In the genomic region with DNA sequence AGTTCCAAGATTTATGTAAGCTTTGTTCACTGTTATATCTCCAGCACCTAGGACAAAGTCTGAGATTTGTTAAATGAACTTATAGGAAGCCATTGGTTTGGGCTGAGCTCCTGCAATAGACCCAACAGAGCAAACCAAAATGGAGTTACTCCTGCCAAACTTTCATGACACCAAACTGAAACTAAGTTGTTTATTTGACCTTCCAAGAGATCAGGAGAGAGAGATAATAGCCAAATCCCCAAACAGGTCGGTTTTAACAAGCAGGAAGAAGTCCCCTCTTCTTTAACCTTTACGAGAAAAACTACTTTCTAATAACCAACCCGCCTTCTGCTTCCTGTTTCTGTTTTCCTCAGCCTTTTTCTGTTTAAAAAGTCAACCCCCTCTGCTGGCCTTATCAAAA, we compare ENCODE assay signal across 11 cellular contexts. TPM values are rescaled to one million over a fixed set of nuclear protein-coding genes. Genes with fewer than 3 reads are reported as not detected.
DNase-seq lines count a peak whose midpoint lies in the region; ATAC-seq and TF ChIP-seq lines count a peak whose summit lies in the region.
"Had no signal": no experiment of that assay in that cellular context is flagged by ENCODE, and none has a peak within 500 bp of the region (broad histone marks: within the 10 kb centered on the region; RNA-seq: fewer than 3 reads in every experiment).

No MANE protein-coding gene starts in this region.

- no peaks in the 10 kb centered on the region for H4K20me1 ChIP-seq in OCI-LY7 (ENCODE audit: insufficient read depth, low read length)

- H2AFZ ChIP-seq in OCI-LY7 (ENCODE audit: low read length), result peak overlapping the region; percentile 81

- H3K79me2 ChIP-seq in OCI-LY7 (ENCODE audit: insufficient read depth, low read depth, low read length), result no peaks in the 10 kb centered on the region

- H3K9me3 Mint-ChIP-seq in CD8-positive, alpha-beta memory T cell, result no peaks in the 10 kb centered on the region
- H3K9me3 Mint-ChIP-seq in immature natural killer cell, result no peaks in the 10 kb centered on the region
- H3K9me3 Mint-ChIP-seq: IgD-negative memory B cell had no signal

- no peak for TF ChIP-seq CTCF in OCI-LY7 (conservative IDR thresholded peaks at IDR 0.05; ENCODE audit: low read length)

- DNase-seq in CD8-positive, alpha-beta memory T cell, result peak in 1 of 5 donors; percentile 15
- DNase-seq in OCI-LY7 (ENCODE audit: low spot score) (peak; percentile 43), immature natural killer cell (peak in 2 of 3 donors; percentile 36 to 38), NCI-H1694 (lab: John Stamatoyannopoulos, UW) (no peak), midbrain (lab: John Stamatoyannopoulos, UW) (no peak), NCI-H774 (lab: John Stamatoyannopoulos, UW) (no peak)
- DNase-seq: DMS79, NCI-H82 had no signal

- intact Hi-C loops in OCI-LY7 (cut with micrococcal nuclease; ENCODE audit: unreplicated experiment), result no loop called here

- peaks cover 34% of the 10 kb centered on the region for H3K4me1 ChIP-seq in CD8-positive, alpha-beta memory T cell (ENCODE audit: insufficient read depth, low read length)
- H3K4me1 ChIP-seq in OCI-LY7 (ENCODE audit: insufficient read depth, low read length, poor library complexity, severe bottlenecking), result peaks cover 23% of the 10 kb centered on the region

- peak overlapping the region; percentile 51 for H3K4me2 ChIP-seq in OCI-LY7 (ENCODE audit: low read length)

- no peaks in the 10 kb centered on the region for H3K36me3 ChIP-seq in CD8-positive, alpha-beta memory T cell (ENCODE audit: insufficient read depth, low read length)
- H3K36me3 ChIP-seq in OCI-LY7 (ENCODE audit: insufficient read depth, low read length), result no peaks in the 10 kb centered on the region

- BruUV-seq in OCI-LY7 (replicated peaks; lab: Mats Ljungman, UMichigan), result no TSS peak

- no peaks in the 10 kb centered on the region for H3K9me3 ChIP-seq in CD8-positive, alpha-beta memory T cell (ENCODE audit: low read length)
- no peaks in the 10 kb centered on the region for H3K9me3 ChIP-seq in OCI-LY7 (ENCODE audit: low read length)

- H3K27me3 ChIP-seq in CD8-positive, alpha-beta memory T cell (ENCODE audit: insufficient read depth, low read length, poor library complexity, severe bottlenecking), result no peaks in the 10 kb centered on the region

- H3K27ac Mint-ChIP-seq in CD8-positive, alpha-beta memory T cell, result peak overlapping the region; percentile 85 to 96 (median 92)
- H3K27ac Mint-ChIP-seq in immature natural killer cell, result peak overlapping the region; percentile 95 to 100 (median 98)

- H3K36me3 Mint-ChIP-seq in CD8-positive, alpha-beta memory T cell, result no peaks in the 10 kb centered on the region
- H3K36me3 Mint-ChIP-seq in immature natural killer cell, result peaks cover 0 to 3% (median 0%) of the 10 kb centered on the region in 3 donors
- H3K36me3 Mint-ChIP-seq: IgD-negative memory B cell had no signal

- H3K9me2 ChIP-seq in OCI-LY7 (ENCODE audit: insufficient read depth, low read length), result no peaks in the 10 kb centered on the region

- H3K27me3 Mint-ChIP-seq in CD8-positive, alpha-beta memory T cell, result no peaks in the 10 kb centered on the region
- H3K27me3 Mint-ChIP-seq in immature natural killer cell (ENCODE audit: low read depth in 3 of 3), result peaks cover 2 to 6% (median 2%) of the 10 kb centered on the region in 3 donors

- H3K27ac ChIP-seq in CD8-positive, alpha-beta memory T cell (ENCODE audit: low read depth, low read length), result peak overlapping the region; percentile 15
- H3K27ac ChIP-seq in OCI-LY7 (ENCODE audit: low read depth, low read length, poor library complexity, severe bottlenecking), result peak overlapping the region; percentile 32

- peaks cover 39 to 60% (median 43%) of the 10 kb centered on the region in 3 donors for H3K4me1 Mint-ChIP-seq in CD8-positive, alpha-beta memory T cell
- peaks cover 62 to 71% of the 10 kb centered on the region in 2 donors for H3K4me1 Mint-ChIP-seq in immature natural killer cell

- H3K4me3 ChIP-seq in CD8-positive, alpha-beta memory T cell (ENCODE audit: low read length), result no peak overlapping the region
- no peak overlapping the region for H3K4me3 ChIP-seq in OCI-LY7 (ENCODE audit: low read depth, low read length, poor library complexity, severe bottlenecking)

- POLR2A ChIA-PET in CD8-positive, alpha-beta memory T cell (lab: Charles Lee), result no interaction called here
- POLR2A ChIA-PET in OCI-LY7 (lab: Charles Lee), result no interaction called here

- CTCF ChIA-PET in CD8-positive, alpha-beta memory T cell (lab: Charles Lee), result interaction anchor here (0.8 to 2.5 kb wide), 6 partner anchors 12 to 102 kb away, joined by 3 to 9 read pairs (median 3); no protein-coding TSS in a partner anchor
- CTCF ChIA-PET in OCI-LY7 (lab: Charles Lee; ENCODE audit: unreplicated experiment), result no interaction called here

- ATAC-seq in GM19025 (IDR thresholded peaks at IDR 0.05; ENCODE audit: low read depth, unreplicated experiment) (peak; percentile 33), HG02981 (IDR thresholded peaks at IDR 0.05; ENCODE audit: unreplicated experiment) (no peak)

- peak overlapping the region in 5 of 7 donors; percentile 55 to 73 (median 65) for H3K4me3 Mint-ChIP-seq in CD8-positive, alpha-beta memory T cell
- peak overlapping the region; percentile 61 to 81 (median 75) for H3K4me3 Mint-ChIP-seq in immature natural killer cell

RNA-seq across cellular contexts. Expression of a gene that starts 54.9 kb away (rescaled TPM):
- total RNA-seq in CD8-positive, alpha-beta memory T cell, result 1 to 10 TPM; 4.9 to 6.1 TPM
- not detected for polyA plus RNA-seq in CD8-positive, alpha-beta memory T cell
- not detected in 2 replicates for total RNA-seq in OCI-LY7 (2014; rRNA removed; shearing (Covaris generic))
- not detected in 2 replicates for total RNA-seq in OCI-LY7 (2022)
- not detected for polyA plus RNA-seq in immature natural killer cell
- polyA plus RNA-seq: IgD-negative memory B cell had no signal

Comparison
In these comparisons a context has a peak if more than half of its experiments do, and no peak if none do; other contexts are left out.
1. DNase-seq: peak in OCI-LY7 (single experiment) and immature natural killer cell (2 of 3); none in NCI-H1694 (single experiment), midbrain (single experiment) and NCI-H774 (single experiment).
2. RNA of a gene that starts 54.9 kb away (total RNA-seq): 4.9 to 6.1 TPM in CD8-positive, alpha-beta memory T cell; not detected in OCI-LY7; every median in the first group is over 4 times any median in the second.